ENCODE assay signal across 24 cellular contexts in genomic region chr6:40244684-40245083, GRCh38.
"Had no signal": no experiment of that assay in that cellular context is flagged by ENCODE, and none has a peak within 500 bp of the region (broad histone marks: within the 10 kb centered on the region; RNA-seq: fewer than 3 reads in every experiment).

No MANE protein-coding gene starts in this region.

- H3K36me3 ChIP-seq: WERI-Rb-1 had no signal

- H3K9me3 Mint-ChIP-seq: type B pancreatic cell had no signal

- DNase-seq: activated CD4-positive, alpha-beta T cell treated with anti-CD3 and anti-CD28 coated beads, Interleukin-2, amount 10 ng/mL, durations not matched to agents 7 days and 5 days; activated CD4-positive, CD25-positive, alpha-beta regulatory T cell treated with anti-CD3 and anti-CD28 coated beads, Interleukin-2, amount 50 U/mL, for 72 hours; activated CD8-positive, alpha-beta T cell treated with anti-CD3 and anti-CD28 coated beads, Interleukin-2, amount 10 ng/mL, durations not matched to agents 7 days and 5 days; activated gamma-delta T cell treated with Interleukin-2 at 50 U/mL for 16 hours; aorta; cerebellar nuclear complex; endodermal cell; foreskin fibroblast; immature natural killer cell; left cardiac atrium; mesenchymal stem cell; nucleus accumbens; stimulated activated CD4-positive, alpha-beta T cell treated with anti-CD3 and anti-CD28 coated beads, Interleukin-4, amount 100 ng/mL, for 1 hour; stimulated activated naive CD4-positive, alpha-beta T cell; T-helper 1 cell; testis; WERI-Rb-1 had no signal

- H3K36me3 Mint-ChIP-seq: activated naive CD4-positive, alpha-beta T cell treated with anti-CD3 and anti-CD28 coated beads, Interleukin-2, amount 50 U/mL, for 72 hours; immature natural killer cell; type B pancreatic cell had no signal

- H3K4me3 Mint-ChIP-seq: activated CD4-positive, alpha-beta T cell treated with anti-CD3 and anti-CD28 coated beads, Interleukin-2, amount 10 ng/mL, durations not matched to agents 7 days and 5 days; activated CD8-positive, alpha-beta T cell treated with anti-CD3 and anti-CD28 coated beads, Interleukin-2, amount 10 ng/mL, durations not matched to agents 7 days and 5 days; endodermal cell; immature natural killer cell; type B pancreatic cell had no signal

- H3K4me1 Mint-ChIP-seq: activated CD4-positive, alpha-beta T cell treated with anti-CD3 and anti-CD28 coated beads, Interleukin-2, amount 10 ng/mL, durations not matched to agents 7 days and 5 days; endodermal cell; immature natural killer cell had no signal

- FAIRE-seq: TTC549 had no signal

- H3K4me3 ChIP-seq: coronary artery, testis had no signal

- H3K79me2 ChIP-seq: parathyroid adenoma had no signal

- H3K27ac ChIP-seq: coronary artery, epithelial cell of prostate, parathyroid adenoma, testis, WERI-Rb-1 had no signal

- ATAC-seq: activated CD8-positive, alpha-beta T cell treated with anti-CD3 and anti-CD28 coated beads, Interleukin-2, amount 10 ng/mL, durations not matched to agents 7 days and 5 days; activated naive CD4-positive, alpha-beta T cell treated with anti-CD3 and anti-CD28 coated beads, Interleukin-2, amount 50 U/mL, for 72 hours; left cardiac atrium; sciatic nerve had no signal

- H3K27ac Mint-ChIP-seq: activated CD4-positive, alpha-beta T cell treated with anti-CD3 and anti-CD28 coated beads, Interleukin-2, amount 10 ng/mL, durations not matched to agents 7 days and 5 days; activated CD8-positive, alpha-beta T cell treated with anti-CD3 and anti-CD28 coated beads, Interleukin-2, amount 10 ng/mL, durations not matched to agents 7 days and 5 days; activated naive CD4-positive, alpha-beta T cell treated with anti-CD3 and anti-CD28 coated beads, Interleukin-2, amount 50 U/mL, for 72 hours; endodermal cell; immature natural killer cell; type B pancreatic cell had no signal

- H3K27me3 ChIP-seq: testis had no signal

- H3K4me1 ChIP-seq: parathyroid adenoma, testis had no signal

- H3K9me3 ChIP-seq: testis had no signal

- H3K9ac ChIP-seq: parathyroid adenoma had no signal

- H2AFZ ChIP-seq: parathyroid adenoma had no signal
